10 cellular contexts compared by ENCODE assay signal in genomic region chr21:26842300-26842699, GRCh38. TPM values are rescaled to one million over a fixed set of nuclear protein-coding genes. Genes with fewer than 3 reads are reported as not detected.
DNase-seq lines count a peak whose midpoint lies in the region; ATAC-seq, FAIRE-seq and TF ChIP-seq lines count a peak whose summit lies in the region.
"Had no signal": no experiment of that assay in that cellular context is flagged by ENCODE, and none has a peak within 500 bp of the region (broad histone marks: within the 10 kb centered on the region; RNA-seq: fewer than 3 reads in every experiment).

No MANE protein-coding gene starts in this region.

- H3K4me1 Mint-ChIP-seq in CD8-positive, alpha-beta T cell (ENCODE audit: low read depth), result peaks cover 30% of the 10 kb centered on the region

- H4K20me1 ChIP-seq in HepG2 (ENCODE audit: insufficient read depth, low read length), result no peaks in the 10 kb centered on the region

- H3K4me3 ChIP-seq in liver (ENCODE audit: low read depth in 1 of 3, low read length in 3 of 3), result peak overlapping the region; percentile 72 to 92 (median 92)
- H3K4me3 ChIP-seq in HepG2 (replicated peaks in 1 of 3; ENCODE audit: insufficient read depth in 1 of 3, low read depth in 2 of 3, low read length in 3 of 3), result no peak overlapping the region
- peak overlapping the region; percentile 52 for H3K4me3 ChIP-seq in colonic mucosa
- H3K4me3 ChIP-seq in mucosa of stomach (ENCODE audit: low read length), result no peak overlapping the region
- H3K4me3 ChIP-seq in CD8-positive, alpha-beta T cell (ENCODE audit: low read depth, low read length), result no peak overlapping the region
- H3K4me3 ChIP-seq: K562 had no signal

- H3K9me3 ChIP-seq in liver (ENCODE audit: control insufficient read depth in 4 of 4, low read length in 3 of 4), result no peaks in the 10 kb centered on the region
- no peaks in the 10 kb centered on the region for H3K9me3 ChIP-seq in HepG2 (ENCODE audit: low read length)
- no peaks in the 10 kb centered on the region for H3K9me3 ChIP-seq in colonic mucosa
- H3K9me3 ChIP-seq in mucosa of stomach (ENCODE audit: control insufficient read depth, low read length), result peaks cover 4% of the 10 kb centered on the region
- H3K9me3 ChIP-seq in CD8-positive, alpha-beta T cell (ENCODE audit: low read length), result no peaks in the 10 kb centered on the region

- peaks cover 0 to 7% (median 0%) of the 10 kb centered on the region in 4 donors for H3K27me3 ChIP-seq in liver (ENCODE audit: control insufficient read depth in 4 of 4, insufficient read depth in 4 of 4, low read length in 3 of 4)
- H3K27me3 ChIP-seq in HepG2 (ENCODE audit: control insufficient read depth in 1 of 2, insufficient read depth in 2 of 2, low read length in 2 of 2), result peaks cover 7 to 42% of the 10 kb centered on the region in 2 experiments; a peak in 3 of 5 replicates
- H3K27me3 ChIP-seq in colonic mucosa, result peaks cover 30% of the 10 kb centered on the region
- H3K27me3 ChIP-seq in mucosa of stomach (ENCODE audit: control insufficient read depth, insufficient read depth, low read length), result peaks cover 40% of the 10 kb centered on the region
- peaks cover 3% of the 10 kb centered on the region for H3K27me3 ChIP-seq in CD8-positive, alpha-beta T cell (ENCODE audit: insufficient read depth, low read length)

- H3K27ac ChIP-seq in liver (ENCODE audit: low read depth in 1 of 2, low read length in 2 of 2) (peak overlapping the region; percentile 77 to 90), HepG2 (ENCODE audit: extremely low read length, insufficient read depth, low read length) (no peak overlapping the region), colonic mucosa (peak overlapping the region; percentile 80)
- H3K27ac ChIP-seq in CD8-positive, alpha-beta T cell (ENCODE audit: low read depth, low read length), result no peak overlapping the region

- POLR2A ChIA-PET in HepG2 (lab: Yijun Ruan, JAX), result no interaction called here
- POLR2A ChIA-PET in CD8-positive, alpha-beta T cell (lab: Charles Lee), result no interaction called here

- peaks cover 2 to 42% (median 21%) of the 10 kb centered on the region in 4 donors for H3K36me3 ChIP-seq in liver (ENCODE audit: control insufficient read depth in 4 of 4, insufficient read depth in 3 of 4, low read depth in 1 of 4, low read length in 3 of 4)
- no peaks in the 10 kb centered on the region for H3K36me3 ChIP-seq in HepG2 (replicated peaks in 1 of 2; ENCODE audit: control insufficient read depth in 1 of 2, insufficient read depth in 2 of 2, low read length in 2 of 2)
- H3K36me3 ChIP-seq in colonic mucosa, result no peaks in the 10 kb centered on the region
- no peaks in the 10 kb centered on the region for H3K36me3 ChIP-seq in mucosa of stomach (ENCODE audit: control insufficient read depth, insufficient read depth, low read length)
- no peaks in the 10 kb centered on the region for H3K36me3 ChIP-seq in CD8-positive, alpha-beta T cell (ENCODE audit: insufficient read depth, low read length)

- no peak overlapping the region for H3K27ac Mint-ChIP-seq in CD8-positive, alpha-beta T cell

- TF ChIP-seq POLR2A in HepG2 (IDR thresholded peaks at IDR 0.05; ENCODE audit: insufficient read depth in 1 of 2, low read depth in 2 of 2, low read length in 2 of 2), result no peak

- H3K9ac ChIP-seq in liver (ENCODE audit: low read depth in 1 of 2, low read length in 2 of 2) (peak overlapping the region in 1 of 2 donors; percentile 13), HepG2 (ENCODE audit: insufficient read depth, low read depth, low read length) (no peak overlapping the region), colonic mucosa (ENCODE audit: low read depth in 2 of 2, low read length in 2 of 2) (peak overlapping the region in 1 of 2 donors; percentile 48), mucosa of stomach (ENCODE audit: low read length) (peak overlapping the region; percentile 73)

- no peak overlapping the region for H3K4me2 ChIP-seq in HepG2 (ENCODE audit: low read depth, low read length)

- no peak for ATAC-seq in HepG2
- ATAC-seq in HG03442 (IDR thresholded peaks at IDR 0.05; ENCODE audit: unreplicated experiment), result no peak
- no peak for ATAC-seq in CD8-positive, alpha-beta T cell
- ATAC-seq: K562 had no signal

- no peaks in the 10 kb centered on the region for H3K36me3 Mint-ChIP-seq in CD8-positive, alpha-beta T cell

- H3K4me1 ChIP-seq in liver (ENCODE audit: control insufficient read depth in 4 of 4, insufficient read depth in 4 of 4, low read length in 3 of 4), result peaks cover 0 to 35% (median 22%) of the 10 kb centered on the region in 4 donors
- H3K4me1 ChIP-seq in HepG2 (ENCODE audit: insufficient read depth, low read length), result 0 out of 2 replicates have a peak, but pooled peaks cover 27% of the 10 kb centered on the region
- peaks cover 15% of the 10 kb centered on the region for H3K4me1 ChIP-seq in colonic mucosa
- peaks cover 29% of the 10 kb centered on the region for H3K4me1 ChIP-seq in mucosa of stomach (ENCODE audit: control insufficient read depth, insufficient read depth, low read length)
- H3K4me1 ChIP-seq in CD8-positive, alpha-beta T cell (ENCODE audit: insufficient read depth, low read length), result peaks cover 31% of the 10 kb centered on the region

- FAIRE-seq in HepG2 (lab: Jason Lieb, UNC), result no peak
- FAIRE-seq: K562 had no signal

- TF ChIP-seq RAD21 in liver (IDR thresholded peaks at IDR 0.05) (no peak), HepG2 (CRISPR knock-in tag; IDR thresholded peaks at IDR 0.05) (no peak)

- intact Hi-C loops in HepG2 (cut with micrococcal nuclease; ENCODE audit: unreplicated experiment) (no loop called here), colonic mucosa (cut with DNase I) (loop anchor here (10.0 kb wide), 1 partner anchor 963 kb away; no protein-coding TSS in a partner anchor)
- intact Hi-C loops in CD8-positive, alpha-beta T cell (cut with DNase I, micrococcal nuclease), result no loop called here

- no peak overlapping the region for H2AFZ ChIP-seq in HepG2 (ENCODE audit: low read length)

- H3K79me2 ChIP-seq in HepG2 (ENCODE audit: insufficient read depth, low read length), result no peaks in the 10 kb centered on the region

- H3K27me3 Mint-ChIP-seq in CD8-positive, alpha-beta T cell (ENCODE audit: low read depth), result peaks cover 49% of the 10 kb centered on the region

- no peak for DNase-seq in HepG2 (ENCODE audit: low spot score)
- DNase-seq in colonic mucosa, result no peak
- DNase-seq in NCI-H2171 (lab: John Stamatoyannopoulos, UW), result no peak
- DNase-seq in CD8-positive, alpha-beta T cell, result no peak
- no peak for DNase-seq in NCI-H1105 treated with DMSO at 0.1 percent for 48 hours (lab: John Stamatoyannopoulos, UW)
- DNase-seq: activated gamma-delta T cell had no signal

- CTCF ChIA-PET in HepG2 (lab: Yijun Ruan, JAX; ENCODE audit: low intra/inter-chr PET ratio, low total read pairs), result no interaction called here
- CTCF ChIA-PET in CD8-positive, alpha-beta T cell (lab: Charles Lee), result no interaction called here

- in situ Hi-C loops in HepG2 (cut with HindIII; ENCODE audit: extremely low pct_ligation_motif_present, low pct_unique_long_range_greater_than_20kb), result no loop called here

- WGBS in liver, result 75% methylated on average over 11 of the region's 11 CpGs
- whole genome bisulfite sequencing in HepG2 (ENCODE audit: low lambda C conversion rate), result 59% methylated on average over 11 of the region's 11 CpGs

- TF ChIP-seq CTCF in liver (IDR thresholded peaks at IDR 0.05; ENCODE audit: low read depth, low read length, missing input control) (no peak), HepG2 (CRISPR knock-in tag; IDR thresholded peaks at IDR 0.05) (no peak), colonic mucosa (IDR thresholded peaks at IDR 0.05) (no peak)
- TF ChIP-seq CTCF in CD8-positive, alpha-beta T cell (IDR thresholded peaks at IDR 0.05), result no peak

- no peak overlapping the region for H3K4me3 Mint-ChIP-seq in CD8-positive, alpha-beta T cell

- H3K9me3 Mint-ChIP-seq in CD8-positive, alpha-beta T cell, result no peaks in the 10 kb centered on the region

- no peak for TF ChIP-seq EP300 in HepG2 (IDR thresholded peaks at IDR 0.05; ENCODE audit: low read depth in 2 of 2, low read length in 2 of 2)
- TF ChIP-seq EP300 in HepG2 (CRISPR knock-in tag; IDR thresholded peaks at IDR 0.05; ENCODE audit: borderline replicate concordance), result no peak

- BruUV-seq in HepG2 (replicated peaks; lab: Mats Ljungman, UMichigan), result no TSS peak

TF ChIP-seq in liver, 16 proteins besides CTCF, POLR2A, EP300 and RAD21:
- TF ChIP-seq TAF1 (conservative IDR thresholded peaks at IDR 0.05) (no peak), FOXA1 (IDR thresholded peaks at IDR 0.05) (no peak), GABPA (IDR thresholded peaks at IDR 0.05 in 1 of 2, conservative IDR thresholded peaks at IDR 0.05 in 1 of 2) (no peak)
TF ChIP-seq in liver: peak in this region for 0.

TF ChIP-seq in HepG2, 621 proteins besides CTCF, POLR2A, EP300 and RAD21 (continues in another document):
- no peak for TF ChIP-seq ZNF225 (CRISPR knock-in tag; IDR thresholded peaks at IDR 0.05)
- TF ChIP-seq ZNF468 (CRISPR knock-in tag; IDR thresholded peaks at IDR 0.05), result no peak
- no peak for TF ChIP-seq PITX1 (CRISPR knock-in tag; IDR thresholded peaks at IDR 0.05)
- no peak for TF ChIP-seq ZFP36L1 (CRISPR knock-in tag; IDR thresholded peaks at IDR 0.05)

RNA-seq across cellular contexts. Expression of gene ADAMTS1, which starts 2.9 kb away (rescaled TPM):
- total RNA-seq in liver (10 to 100 TPM; 13.4 to 23.1 TPM), HepG2 (2016; rRNA removed; fragmentation: Illumina TruSeq; extraction: Trizol) (0.02 TPM in 1 of 2 replicates, not detected in the other), colonic mucosa (10 to 100 TPM; 12.5 to 26.8 TPM)
- polyA plus RNA-seq in liver (1 to 10 TPM; 3.3 to 8.0 TPM), HepG2 (2011; rRNA removed) (0.11 and 0.34 TPM in 2 replicates)
- total RNA-seq in HepG2 (2016; cell fraction: cytosol; rRNA removed; fragmentation: Illumina TruSeq; extraction: Trizol; ENCODE audit: low read depth), result not detected in 2 replicates
- 0.15 TPM in 1 of 2 replicates, not detected in the other for total RNA-seq in HepG2 (2016; cell fraction: insoluble cytoplasmic fraction; rRNA removed; fragmentation: Illumina TruSeq; extraction: Trizol)
- 0.12 TPM in 1 of 2 replicates, not detected in the other for total RNA-seq in HepG2 (2016; cell fraction: membrane; rRNA removed; fragmentation: Illumina TruSeq; extraction: Trizol)
- 0.16 and 0.68 TPM in 2 replicates for total RNA-seq in HepG2 (2016; cell fraction: nucleus; rRNA removed; fragmentation: Illumina TruSeq; extraction: Trizol)
- 0.31 and 0.36 TPM in 2 replicates for polyA plus RNA-seq in HepG2 (2011; cell fraction: cytosol; rRNA removed)
- polyA plus RNA-seq in HepG2 (2011; cell fraction: nucleus; rRNA removed), result 1.0 and 1.2 TPM in 2 replicates
- polyA plus RNA-seq in HepG2 (2012), result 0.13 and 0.19 TPM in 2 replicates
- not detected in 2 replicates for polyA plus RNA-seq in HepG2 (2016; cell fraction: cytosol; fragmentation: Illumina TruSeq; extraction: Trizol; ENCODE audit: low read depth)
- 0.04 TPM in 1 of 2 replicates, not detected in the other for polyA plus RNA-seq in HepG2 (2016; cell fraction: insoluble cytoplasmic fraction; fragmentation: Illumina TruSeq; extraction: Trizol; ENCODE audit: low read depth)
- not detected in 2 replicates for polyA plus RNA-seq in HepG2 (2016; cell fraction: membrane; fragmentation: Illumina TruSeq; extraction: Trizol; ENCODE audit: low read depth)
- 0.16 TPM in 1 of 2 replicates, not detected in the other for polyA plus RNA-seq in HepG2 (2016; cell fraction: nucleus; fragmentation: Illumina TruSeq; extraction: Trizol; ENCODE audit: insufficient read depth, low read depth)
- polyA minus RNA-seq in HepG2 (2011; rRNA and poly(A)+ RNA removed; ENCODE audit: low replicate concordance), result 0.66 and 525 TPM in 2 replicates
- 9.5 and 10.6 TPM in 2 replicates for polyA minus RNA-seq in HepG2 (2011; cell fraction: cytosol; rRNA and poly(A)+ RNA removed)
- 3.1 and 4.2 TPM in 2 replicates for polyA minus RNA-seq in HepG2 (2011; cell fraction: nucleus; rRNA and poly(A)+ RNA removed)
- not detected for total RNA-seq in CD8-positive, alpha-beta T cell

Comparison
In these comparisons a context has a peak if more than half of its experiments do, and no peak if none do; other contexts are left out.
1. H3K27ac ChIP-seq: peak in liver (2 of 2) and colonic mucosa (single experiment); none in HepG2 (single experiment) and CD8-positive, alpha-beta T cell (single experiment).
2. H3K4me3 ChIP-seq: peak in liver (3 of 3) and colonic mucosa (single experiment); none in HepG2 (0 of 3), mucosa of stomach (single experiment) and CD8-positive, alpha-beta T cell (single experiment).
3. RNA of gene ADAMTS1, which starts 2.9 kb away (total RNA-seq): 12.5 to 26.8 TPM in colonic mucosa and 13.4 to 23.1 TPM in liver; not detected in CD8-positive, alpha-beta T cell and 0.02 to 0.68 TPM in HepG2; every median in the first group is over 4 times any median in the second.